ENCODE assay signal across 37 cellular contexts in the genomic region with DNA sequence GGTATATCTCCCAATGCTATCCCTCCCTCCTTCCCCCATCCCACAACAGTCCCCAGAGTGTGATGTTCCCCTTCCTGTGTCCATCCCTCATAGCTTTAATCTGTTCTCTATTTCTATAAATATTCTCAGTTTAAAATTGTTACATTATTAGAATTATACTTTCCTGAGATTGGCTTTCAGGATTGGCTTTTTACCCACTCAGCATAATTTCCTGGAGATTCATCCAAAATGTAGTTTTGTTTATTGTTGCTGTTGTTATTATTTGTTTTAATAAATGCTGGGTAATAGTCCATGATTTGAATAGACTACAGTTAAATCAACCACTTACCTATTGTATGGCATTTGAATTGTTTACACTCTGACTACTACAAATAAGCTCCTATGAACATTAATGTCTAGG.
"Had no signal": no experiment of that assay in that cellular context is flagged by ENCODE, and none has a peak within 500 bp of the region (broad histone marks: within the 10 kb centered on the region; RNA-seq: fewer than 3 reads in every experiment).

No MANE protein-coding gene starts in this region.

- DNase-seq: activated B cell treated with CpG ODN at 0.5 μM for 24 hours; activated CD4-positive, alpha-beta memory T cell treated with anti-CD3 and anti-CD28 coated beads for 36 hours; activated CD4-positive, alpha-beta T cell treated with anti-CD3 and anti-CD28 coated beads for 4 hours; activated CD4-positive, alpha-beta T cell treated with anti-CD3 and anti-CD28 coated beads, Interleukin-2, amount 10 ng/mL, durations not matched to agents 24 days and 14 days; activated CD4-positive, alpha-beta T cell treated with anti-CD3 and anti-CD28 coated beads, Interleukin-2, amount 50 U/mL, for 1 hour; activated CD4-positive, alpha-beta T cell treated with anti-CD3 and anti-CD28 coated beads, Interleukin-2, amount 50 U/mL, for 4 hours; activated CD4-positive, CD25-positive, alpha-beta regulatory T cell treated with anti-CD3 and anti-CD28 coated beads, Interleukin-2, amount 50 U/mL, for 72 hours; activated CD8-positive, alpha-beta memory T cell treated with anti-CD3 and anti-CD28 coated beads for 24 hours; activated CD8-positive, alpha-beta memory T cell treated with anti-CD3 and anti-CD28 coated beads, Interleukin-2, amount 10 ng/mL, durations not matched to agents 7 days and 5 days; activated CD8-positive, alpha-beta memory T cell treated with anti-CD3 and anti-CD28 coated beads, Interleukin-2, amount 50 U/mL, for 48 hours; activated CD8-positive, alpha-beta T cell treated with anti-CD3 and anti-CD28 coated beads, Interleukin-2, amount 10 ng/mL, durations not matched to agents 7 days and 5 days; activated effector memory CD4-positive, alpha-beta T cell treated with Interleukin-2 at 50 U/mL for 16 hours; activated gamma-delta T cell; activated naive CD4-positive, alpha-beta T cell treated with anti-CD3 and anti-CD28 coated beads, Interleukin-2, amount 10 ng/mL, durations not matched to agents 7 days and 5 days; activated naive CD4-positive, alpha-beta T cell treated with Interleukin-2 at 50 U/mL for 16 hours; activated naive CD8-positive, alpha-beta T cell treated with anti-CD3 and anti-CD28 coated beads, Interleukin-2, amount 10 ng/mL, durations not matched to agents 7 days and 5 days; activated naive CD8-positive, alpha-beta T cell treated with anti-CD3 and anti-CD28 coated beads, Interleukin-2, amount 50 U/mL, for 24 hours; activated T-cell treated with anti-CD3 and anti-CD28 coated beads, Interleukin-2, amount 50 U/mL, for 24 hours; activated T-cell treated with anti-CD3 and anti-CD28 coated beads, Interleukin-2, amount 50 U/mL, for 48 hours; amygdala; anterior cingulate cortex; caudate nucleus; cerebellar nuclear complex; T-helper 2 cell; T-helper 9 cell had no signal

- H3K4me3 ChIP-seq: ascending aorta, cardiac muscle cell had no signal

- H3K27me3 ChIP-seq: ascending aorta, cardiac muscle cell had no signal

- H3K9me3 ChIP-seq: ascending aorta had no signal

- H3K27ac ChIP-seq: ascending aorta, cardiac muscle cell, VCaP had no signal

- ATAC-seq: activated CD8-positive, alpha-beta memory T cell treated with anti-CD3 and anti-CD28 coated beads, Interleukin-2, amount 10 ng/mL, durations not matched to agents 7 days and 5 days; activated CD8-positive, alpha-beta T cell treated with anti-CD3 and anti-CD28 coated beads, Interleukin-2, amount 10 ng/mL, durations not matched to agents 7 days and 5 days; activated naive CD8-positive, alpha-beta T cell treated with anti-CD3 and anti-CD28 coated beads, Interleukin-2, amount 50 U/mL, for 24 hours had no signal

- H3K4me1 Mint-ChIP-seq: activated B cell treated with CpG ODN at 0.5 μM for 24 hours; activated CD4-positive, alpha-beta T cell treated with anti-CD3 and anti-CD28 coated beads, Interleukin-2, amount 10 ng/mL, durations not matched to agents 24 days and 14 days; activated CD8-positive, alpha-beta memory T cell treated with anti-CD3 and anti-CD28 coated beads, Interleukin-2, amount 10 ng/mL, durations not matched to agents 7 days and 5 days; activated naive CD4-positive, alpha-beta T cell treated with anti-CD3 and anti-CD28 coated beads, Interleukin-2, amount 10 ng/mL, durations not matched to agents 7 days and 5 days; activated naive CD4-positive, alpha-beta T cell treated with anti-CD3 and anti-CD28 coated beads, Interleukin-2, amount 50 U/mL, for 24 hours; activated naive CD8-positive, alpha-beta T cell treated with anti-CD3 and anti-CD28 coated beads, Interleukin-2, amount 10 ng/mL, durations not matched to agents 7 days and 5 days; activated naive CD8-positive, alpha-beta T cell treated with anti-CD3 and anti-CD28 coated beads, Interleukin-2, amount 50 U/mL, for 24 hours; brain; central memory CD8-positive, alpha-beta T cell had no signal

- H3K36me3 Mint-ChIP-seq: activated CD4-positive, alpha-beta memory T cell treated with anti-CD3 and anti-CD28 coated beads for 36 hours; activated CD8-positive, alpha-beta memory T cell treated with anti-CD3 and anti-CD28 coated beads, Interleukin-2, amount 10 ng/mL, durations not matched to agents 7 days and 5 days; activated naive CD4-positive, alpha-beta T cell treated with anti-CD3 and anti-CD28 coated beads, Interleukin-2, amount 10 ng/mL, durations not matched to agents 7 days and 5 days; activated naive CD4-positive, alpha-beta T cell treated with anti-CD3 and anti-CD28 coated beads, Interleukin-2, amount 50 U/mL, for 24 hours; activated naive CD8-positive, alpha-beta T cell; activated naive CD8-positive, alpha-beta T cell treated with anti-CD3 and anti-CD28 coated beads, Interleukin-2, amount 10 ng/mL, durations not matched to agents 7 days and 5 days; brain had no signal

- H3K4me1 ChIP-seq: ascending aorta had no signal

- FAIRE-seq: bronchial epithelial cell, TTC549 had no signal

- H3K36me3 ChIP-seq: ascending aorta, cardiac muscle cell had no signal

- H3K27me3 Mint-ChIP-seq: activated B cell treated with CpG ODN at 0.5 μM for 24 hours; activated CD4-positive, alpha-beta memory T cell treated with anti-CD3 and anti-CD28 coated beads for 36 hours; activated CD4-positive, alpha-beta T cell treated with anti-CD3 and anti-CD28 coated beads, Interleukin-2, amount 10 ng/mL, durations not matched to agents 24 days and 14 days; activated CD8-positive, alpha-beta memory T cell treated with anti-CD3 and anti-CD28 coated beads, Interleukin-2, amount 10 ng/mL, durations not matched to agents 7 days and 5 days; activated naive CD4-positive, alpha-beta T cell treated with anti-CD3 and anti-CD28 coated beads, Interleukin-2, amount 10 ng/mL, durations not matched to agents 7 days and 5 days; activated naive CD4-positive, alpha-beta T cell treated with anti-CD3 and anti-CD28 coated beads, Interleukin-2, amount 50 U/mL, for 24 hours; activated naive CD8-positive, alpha-beta T cell; activated naive CD8-positive, alpha-beta T cell treated with anti-CD3 and anti-CD28 coated beads, Interleukin-2, amount 10 ng/mL, durations not matched to agents 7 days and 5 days; activated naive CD8-positive, alpha-beta T cell treated with anti-CD3 and anti-CD28 coated beads, Interleukin-2, amount 50 U/mL, for 24 hours; activated T-cell treated with anti-CD3 and anti-CD28 coated beads, Interleukin-2, amount 50 U/mL, for 24 hours; central memory CD8-positive, alpha-beta T cell had no signal

- H3K27ac Mint-ChIP-seq: activated B cell treated with CpG ODN at 0.5 μM for 24 hours; activated CD4-positive, alpha-beta memory T cell treated with anti-CD3 and anti-CD28 coated beads for 36 hours; activated CD4-positive, alpha-beta T cell treated with anti-CD3 and anti-CD28 coated beads, Interleukin-2, amount 10 ng/mL, durations not matched to agents 24 days and 14 days; activated CD8-positive, alpha-beta memory T cell treated with anti-CD3 and anti-CD28 coated beads, Interleukin-2, amount 10 ng/mL, durations not matched to agents 7 days and 5 days; activated CD8-positive, alpha-beta T cell treated with anti-CD3 and anti-CD28 coated beads, Interleukin-2, amount 10 ng/mL, durations not matched to agents 7 days and 5 days; activated naive CD4-positive, alpha-beta T cell treated with anti-CD3 and anti-CD28 coated beads, Interleukin-2, amount 10 ng/mL, durations not matched to agents 7 days and 5 days; activated naive CD4-positive, alpha-beta T cell treated with anti-CD3 and anti-CD28 coated beads, Interleukin-2, amount 50 U/mL, for 24 hours; activated naive CD8-positive, alpha-beta T cell; activated naive CD8-positive, alpha-beta T cell treated with anti-CD3 and anti-CD28 coated beads, Interleukin-2, amount 10 ng/mL, durations not matched to agents 7 days and 5 days; activated naive CD8-positive, alpha-beta T cell treated with anti-CD3 and anti-CD28 coated beads, Interleukin-2, amount 50 U/mL, for 24 hours; activated T-cell treated with anti-CD3 and anti-CD28 coated beads, Interleukin-2, amount 50 U/mL, for 24 hours; activated T-helper 2 cell treated with anti-CD3 and anti-CD28 coated beads, Interferon-gamma antibody, Interleukin-2, Interleukin-4, amounts not matched to agents 10 μg/mL and 5 μg/mL and 100 μg/mL, durations not matched to agents 14 hours and 24 hours and 36 hours; brain; T-helper 1 cell treated with Interleukin-12 subunit alpha and Interleukin-12 subunit beta and Interleukin-4 antibody, amounts not matched to agents 30 μg/mL and 1 μg/mL, for 36 hours; T-helper 2 cell treated with Interferon-gamma antibody and Interleukin-4, amounts not matched to agents 5 μg/mL and 100 μg/mL, for 36 hours had no signal

- H3K9me3 Mint-ChIP-seq: activated CD4-positive, alpha-beta memory T cell treated with anti-CD3 and anti-CD28 coated beads for 36 hours; activated CD4-positive, alpha-beta T cell treated with anti-CD3 and anti-CD28 coated beads, Interleukin-2, amount 10 ng/mL, durations not matched to agents 24 days and 14 days; activated T-helper 2 cell treated with anti-CD3 and anti-CD28 coated beads, Interferon-gamma antibody, Interleukin-2, Interleukin-4, amounts not matched to agents 10 μg/mL and 5 μg/mL and 100 μg/mL, durations not matched to agents 14 hours and 24 hours and 36 hours had no signal

- H3K4me3 Mint-ChIP-seq: activated B cell treated with CpG ODN at 0.5 μM for 24 hours; activated CD4-positive, alpha-beta memory T cell treated with anti-CD3 and anti-CD28 coated beads for 36 hours; activated CD4-positive, alpha-beta T cell treated with anti-CD3 and anti-CD28 coated beads, Interleukin-2, amount 10 ng/mL, durations not matched to agents 24 days and 14 days; activated CD8-positive, alpha-beta memory T cell treated with anti-CD3 and anti-CD28 coated beads, Interleukin-2, amount 10 ng/mL, durations not matched to agents 7 days and 5 days; activated CD8-positive, alpha-beta T cell treated with anti-CD3 and anti-CD28 coated beads, Interleukin-2, amount 10 ng/mL, durations not matched to agents 7 days and 5 days; activated naive CD4-positive, alpha-beta T cell treated with anti-CD3 and anti-CD28 coated beads, Interleukin-2, amount 10 ng/mL, durations not matched to agents 7 days and 5 days; activated naive CD4-positive, alpha-beta T cell treated with anti-CD3 and anti-CD28 coated beads, Interleukin-2, amount 50 U/mL, for 24 hours; activated naive CD8-positive, alpha-beta T cell; activated naive CD8-positive, alpha-beta T cell treated with anti-CD3 and anti-CD28 coated beads, Interleukin-2, amount 10 ng/mL, durations not matched to agents 7 days and 5 days; activated naive CD8-positive, alpha-beta T cell treated with anti-CD3 and anti-CD28 coated beads, Interleukin-2, amount 50 U/mL, for 24 hours; activated T-cell treated with anti-CD3 and anti-CD28 coated beads, Interleukin-2, amount 50 U/mL, for 24 hours; brain; central memory CD8-positive, alpha-beta T cell; T-helper 1 cell treated with Interleukin-12 subunit alpha and Interleukin-12 subunit beta and Interleukin-4 antibody, amounts not matched to agents 30 μg/mL and 1 μg/mL, for 36 hours; T-helper 2 cell treated with Interferon-gamma antibody and Interleukin-4, amounts not matched to agents 5 μg/mL and 100 μg/mL, for 36 hours had no signal
